In the genomic region with DNA sequence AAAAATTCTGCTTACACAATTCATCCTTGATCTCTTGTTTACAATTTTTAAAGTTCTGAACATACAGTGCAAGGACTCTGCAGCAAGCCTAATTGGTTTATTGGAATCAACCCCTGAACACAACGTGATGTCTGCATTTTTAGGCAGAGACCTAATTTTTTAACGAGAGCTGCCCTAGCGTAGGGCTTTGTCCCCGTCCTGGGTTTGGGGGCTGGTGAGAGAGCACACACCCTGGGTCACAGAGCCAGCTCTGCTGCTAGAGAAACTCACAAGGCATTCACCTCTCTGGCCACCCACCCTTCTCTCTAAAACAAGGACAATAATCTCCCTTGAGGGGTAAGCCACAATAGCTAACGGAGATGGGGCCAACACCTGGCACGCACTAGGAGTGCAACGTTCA, we compare ENCODE assay signal across 14 cellular contexts. TPM values are rescaled to one million over a fixed set of nuclear protein-coding genes. Genes with fewer than 3 reads are reported as not detected.
DNase-seq lines count a peak whose midpoint lies in the region; ATAC-seq and TF ChIP-seq lines count a peak whose summit lies in the region.
"Had no signal": no experiment of that assay in that cellular context is flagged by ENCODE, and none has a peak within 500 bp of the region (broad histone marks: within the 10 kb centered on the region; RNA-seq: fewer than 3 reads in every experiment).

No MANE protein-coding gene starts in this region.

- DNase-seq in amniotic epithelial cell (ENCODE audit: low read depth) = peak; percentile 44
- no peak for DNase-seq in esophagus squamous epithelium (lab: John Stamatoyannopoulos, UW)
- no peak for DNase-seq in osteoblast (ENCODE audit: insufficient read length, low spot score, missing footprints)
- DNase-seq in tibial artery = no peak
- no peak for DNase-seq in NOMO-1 treated with DMSO at 0.1 percent for 48 hours (lab: John Stamatoyannopoulos, UW; ENCODE audit: unreplicated experiment)
- no peak for DNase-seq in brain microvascular endothelial cell
- no peak for DNase-seq in ecto neural progenitor cell (ENCODE audit: low spot score)
- DNase-seq: activated CD8-positive, alpha-beta memory T cell treated with anti-CD3 and anti-CD28 coated beads for 24 hours; foreskin keratinocyte; naive thymus-derived CD4-positive, alpha-beta T cell; NCI-H1105 treated with DMSO at 0.1 percent for 48 hours had no signal

- peaks cover 31% of the 10 kb centered on the region for H4K20me1 ChIP-seq in osteoblast (ENCODE audit: insufficient read depth, low read length)

- 57 to 81% methylated on average over 6 to 7 of the region's 7 CpGs for WGBS in esophagus squamous epithelium, 2 donors

- TF ChIP-seq POLR2A in esophagus squamous epithelium (IDR thresholded peaks at IDR 0.05) = no peak

- H3K36me3 ChIP-seq in esophagus squamous epithelium (peaks cover 0 to 12% (median 0%) of the 10 kb centered on the region in 3 donors), osteoblast (ENCODE audit: insufficient read depth, low read length) (peaks cover 18% of the 10 kb centered on the region), tibial artery (peaks cover 0 to 13% (median 0%) of the 10 kb centered on the region in 3 donors), brain microvascular endothelial cell (replicated peaks) (peaks cover 8% of the 10 kb centered on the region)

- H3K27me3 ChIP-seq in esophagus squamous epithelium = no peaks in the 10 kb centered on the region
- no peaks in the 10 kb centered on the region for H3K27me3 ChIP-seq in osteoblast (ENCODE audit: insufficient read depth, low read length)
- no peaks in the 10 kb centered on the region for H3K27me3 ChIP-seq in tibial artery
- H3K27me3 ChIP-seq in brain microvascular endothelial cell (replicated peaks) = no peaks in the 10 kb centered on the region
- H3K27me3 ChIP-seq: foreskin keratinocyte, SJSA1 had no signal

- no peak overlapping the region for H2AFZ ChIP-seq in osteoblast (ENCODE audit: low read length)

- H3K79me2 ChIP-seq in osteoblast (ENCODE audit: insufficient read depth, low read length) = peaks cover 91% of the 10 kb centered on the region

- H3K4me3 ChIP-seq in esophagus squamous epithelium = no peak overlapping the region
- H3K4me3 ChIP-seq in osteoblast (ENCODE audit: insufficient read depth, low read length) = no peak overlapping the region
- no peak overlapping the region for H3K4me3 ChIP-seq in tibial artery
- H3K4me3 ChIP-seq in brain microvascular endothelial cell (ENCODE audit: low read depth, low read length) = no peak overlapping the region
- H3K4me3 ChIP-seq: lung, SJSA1 had no signal

- H3K4me1 ChIP-seq in esophagus squamous epithelium (peaks cover 24 to 100% (median 62%) of the 10 kb centered on the region in 3 donors), osteoblast (ENCODE audit: insufficient read depth, low read length) (peaks cover 36% of the 10 kb centered on the region), tibial artery (peaks cover 0 to 55% (median 23%) of the 10 kb centered on the region in 4 donors)
- H3K4me1 ChIP-seq: SJSA1 had no signal

- H3K27ac ChIP-seq in esophagus squamous epithelium (peak overlapping the region; percentile 76 to 96 (median 92)), osteoblast (ENCODE audit: low read depth, low read length) (peak overlapping the region; percentile 36), tibial artery (peak overlapping the region; percentile 41 to 49), brain microvascular endothelial cell (no peak overlapping the region)
- H3K27ac ChIP-seq: foreskin keratinocyte, SJSA1 had no signal

- TF ChIP-seq CTCF in esophagus squamous epithelium (IDR thresholded peaks at IDR 0.05) (no peak), osteoblast (IDR thresholded peaks at IDR 0.05; ENCODE audit: extremely low read depth, low read depth, low read length) (no peak), tibial artery (IDR thresholded peaks at IDR 0.05) (no peak), brain microvascular endothelial cell (IDR thresholded peaks at IDR 0.05; ENCODE audit: low read depth, low read length, missing control alignments) (no peak)

- H3K9me3 ChIP-seq in esophagus squamous epithelium = no peaks in the 10 kb centered on the region
- H3K9me3 ChIP-seq in osteoblast (ENCODE audit: low read depth, low read length) = no peaks in the 10 kb centered on the region
- H3K9me3 ChIP-seq in tibial artery = no peaks in the 10 kb centered on the region
- H3K9me3 ChIP-seq: SJSA1 had no signal

- no peak overlapping the region for H3K4me2 ChIP-seq in osteoblast (ENCODE audit: insufficient read depth, low read length)

- no peak for ATAC-seq in GM21576 (IDR thresholded peaks at IDR 0.05; ENCODE audit: unreplicated experiment)
- ATAC-seq: foreskin keratinocyte; naive thymus-derived CD4-positive, alpha-beta T cell had no signal

- in situ Hi-C loops in brain microvascular endothelial cell (cut with HindIII; ENCODE audit: low pct_ligation_motif_present, low sequenced_read_pairs) = no loop called here

- intact Hi-C loops in esophagus squamous epithelium (cut with DNase I) (no loop called here), tibial artery (cut with DNase I; ENCODE audit: low total_unique reads) (no loop called here)

RNA-seq across cellular contexts. Expression of gene SH3PXD2B, which starts 28.2 kb away (rescaled TPM):
- total RNA-seq in esophagus squamous epithelium (10 to 100 TPM in 3 of 4 donors, 1 to 10 TPM in 1; 7.1 to 22.1 (median 13.8) TPM), osteoblast (58.3 and 59.2 TPM in 2 replicates)
